ENCODE assay signal across 8 cellular contexts in genomic region chrX:149540133-149540620, GRCh38. TPM values are rescaled to one million over a fixed set of nuclear protein-coding genes. Genes with fewer than 3 reads are reported as not detected.
DNase-seq lines count a peak whose midpoint lies in the region; ATAC-seq, FAIRE-seq and TF ChIP-seq lines count a peak whose summit lies in the region.

No MANE protein-coding gene starts in this region.

- ATAC-seq in HG03565 (IDR thresholded peaks at IDR 0.05; ENCODE audit: unreplicated experiment): peak; percentile 19

- peak overlapping the region; percentile 53 for H3K9ac ChIP-seq in endothelial cell of umbilical vein (replicated peaks; ENCODE audit: extremely low read depth, insufficient read depth, low read length)

- no peak for TF ChIP-seq POLR2A in endothelial cell of umbilical vein (IDR thresholded peaks at IDR 0.05; ENCODE audit: low read depth, low read length)

- no peaks in the 10 kb centered on the region for H3K9me1 ChIP-seq in endothelial cell of umbilical vein (replicated peaks; ENCODE audit: control insufficient read depth, extremely low read depth, insufficient read depth, low read length)

- DNase-seq in AG04450 (ENCODE audit: low read depth, low spot score) (peak; percentile 75), GM19238 (ENCODE audit: insufficient read length, low spot score) (peak; percentile 30), endothelial cell of umbilical vein (ENCODE audit: low read depth, low spot score) (no peak)
- peak; percentile 87 for DNase-seq in NK-92 treated with Interleukin-12 subunit alpha and Interleukin-12 subunit beta, amount 100 ng/mL, for 24 hours (lab: John Stamatoyannopoulos, UW)
- peak; percentile 88 for DNase-seq in activated CD8-positive, alpha-beta memory T cell treated with anti-CD3 and anti-CD28 coated beads, Interleukin-2, amount 50 U/mL, for 48 hours
- DNase-seq in stimulated activated CD8-positive, alpha-beta memory T cell treated with anti-CD3 and anti-CD28 coated beads, Interleukin-15, amount 100 ng/mL, for 48 hours (ENCODE audit: low read depth in 2 of 2): peak; percentile 76 to 77

- no peaks in the 10 kb centered on the region for H3K79me2 ChIP-seq in endothelial cell of umbilical vein (ENCODE audit: control insufficient read depth, insufficient read depth, low read length)

- no peaks in the 10 kb centered on the region for H3K27me3 ChIP-seq in AG04450 (ENCODE audit: control insufficient read depth, insufficient read depth, low read length)
- H3K27me3 ChIP-seq in endothelial cell of umbilical vein (ENCODE audit: control insufficient read depth in 2 of 2, insufficient read depth in 2 of 2, low read length in 2 of 2): no peaks in the 10 kb centered on the region
- no peaks in the 10 kb centered on the region for H3K27me3 ChIP-seq in mononuclear cell (ENCODE audit: insufficient read depth, low read length)

- H3K9me3 ChIP-seq in AG04450 (ENCODE audit: control insufficient read depth, insufficient read depth, low read length) (no peaks in the 10 kb centered on the region), endothelial cell of umbilical vein (replicated peaks; ENCODE audit: control insufficient read depth, insufficient read depth, low read length) (no peaks in the 10 kb centered on the region), mononuclear cell (ENCODE audit: low read depth, low read length) (no peaks in the 10 kb centered on the region)

- H4K20me1 ChIP-seq in endothelial cell of umbilical vein (replicated peaks; ENCODE audit: control insufficient read depth, extremely low read depth, insufficient read depth, low read length): no peaks in the 10 kb centered on the region

- no peak overlapping the region for H3K4me2 ChIP-seq in endothelial cell of umbilical vein (ENCODE audit: insufficient read depth, low read length)

- peak overlapping the region; percentile 83 for H3K4me3 ChIP-seq in AG04450 (ENCODE audit: low read depth, low read length)
- peak overlapping the region in 1 of 3 experiments; percentile 90 for H3K4me3 ChIP-seq in endothelial cell of umbilical vein (replicated peaks in 1 of 3; ENCODE audit: insufficient read depth in 1 of 3, low read depth in 1 of 3, low read length in 3 of 3)
- H3K4me3 ChIP-seq in mononuclear cell (ENCODE audit: low read length): peak overlapping the region; percentile 72

- no peak for FAIRE-seq in endothelial cell of umbilical vein (lab: Jason Lieb, UNC)

- TF ChIP-seq CTCF in AG04450 (IDR thresholded peaks at IDR 0.05; ENCODE audit: low read depth, low read length) (no peak), endothelial cell of umbilical vein (IDR thresholded peaks at IDR 0.05; ENCODE audit: extremely low read depth in 1 of 2, insufficient read depth in 1 of 2, low read depth in 1 of 2, low read length in 2 of 2) (no peak)

- CTCF ChIA-PET in AG04450 (lab: Charles Lee): interaction anchor here (0.7 to 2.5 kb wide), 5 partner anchors 11 to 1653 kb away, joined by 3 to 8 read pairs (median 6); no protein-coding TSS in a partner anchor
- CTCF ChIA-PET in endothelial cell of umbilical vein (lab: Charles Lee): interaction anchor here (0.8 to 3.4 kb wide), 8 partner anchors 12 to 400 kb away, joined by 3 to 20 read pairs (median 5); partner anchors contain the start of genes EOLA2 and IDS

- POLR2A ChIA-PET in AG04450 (lab: Yijun Ruan, JAX): interaction anchor here (0.9 to 1.4 kb wide), 4 partner anchors 30 to 399 kb away, joined by 3 to 8 read pairs (median 5); partner anchors contain the start of gene IDS
- POLR2A ChIA-PET in endothelial cell of umbilical vein (lab: Charles Lee): interaction anchor here (1.0 to 2.5 kb wide), 3 partner anchors 13 to 398 kb away, joined by 7 to 16 read pairs (median 15); partner anchors contain the start of genes EOLA2 and IDS

- no TSS peak for BruUV-seq in endothelial cell of umbilical vein (replicated peaks; lab: Mats Ljungman, UMichigan)

- intact Hi-C loops in endothelial cell of umbilical vein (cut with micrococcal nuclease): no loop called here

- H3K27ac ChIP-seq in AG04450 (ENCODE audit: low read depth, low read length) (peak overlapping the region; percentile 98), endothelial cell of umbilical vein (ENCODE audit: insufficient read depth, low read depth, low read length) (peak overlapping the region; percentile 48)

- H2AFZ ChIP-seq in endothelial cell of umbilical vein (ENCODE audit: low read depth, low read length): peak overlapping the region; percentile 47

- H3K4me1 ChIP-seq in endothelial cell of umbilical vein (ENCODE audit: control insufficient read depth, extremely low read depth, insufficient read depth, low read length) (peaks cover 5% of the 10 kb centered on the region), mononuclear cell (ENCODE audit: insufficient read depth, low read length) (peaks cover 13% of the 10 kb centered on the region)

- dilution Hi-C loops in endothelial cell of umbilical vein (cut with MboI; ENCODE audit: extremely low pct_ligation_motif_present, low sequenced_read_pairs): no loop called here

- H3K36me3 ChIP-seq in endothelial cell of umbilical vein (ENCODE audit: control insufficient read depth in 2 of 2, extremely low read depth in 1 of 2, insufficient read depth in 2 of 2, low read length in 2 of 2): no peaks in the 10 kb centered on the region

TF ChIP-seq in endothelial cell of umbilical vein, 7 proteins besides CTCF, POLR2A, EP300 and RAD21 (continues in another document):
- no peak for TF ChIP-seq JUN (IDR thresholded peaks at IDR 0.05; ENCODE audit: borderline replicate concordance, insufficient read depth, insufficient read length, low read depth)

RNA-seq across cellular contexts. Expression of gene EOLA1, which starts 0.6 kb away (rescaled TPM):
- 16.3 and 16.7 TPM in 2 replicates for polyA plus RNA-seq in AG04450 (2011; rRNA removed)
- 7.7 and 12.8 TPM in 2 replicates for polyA minus RNA-seq in AG04450 (2011; rRNA and poly(A)+ RNA removed)
- 17.5 and 24.6 TPM in 2 replicates for total RNA-seq in endothelial cell of umbilical vein
- 11.2 and 12.5 TPM in 2 replicates for polyA plus RNA-seq in endothelial cell of umbilical vein
- polyA plus RNA-seq in endothelial cell of umbilical vein (2011; cell fraction: cytosol; rRNA removed): 15.1 and 15.8 TPM in 2 replicates
- polyA plus RNA-seq in endothelial cell of umbilical vein (2011; cell fraction: nucleus; rRNA removed): 19.6 and 20.0 TPM in 2 replicates
- polyA plus RNA-seq in endothelial cell of umbilical vein (2012): 14.8 and 17.0 TPM in 2 replicates
- 7.6 and 10.8 TPM in 2 replicates for polyA minus RNA-seq in endothelial cell of umbilical vein
- 9.3 TPM for polyA minus RNA-seq in endothelial cell of umbilical vein (2011; cell fraction: cytosol; rRNA and poly(A)+ RNA removed)
- 8.3 and 12.3 TPM in 2 replicates for polyA minus RNA-seq in endothelial cell of umbilical vein (2011; cell fraction: nucleus; rRNA and poly(A)+ RNA removed)
- total RNA-seq in mononuclear cell: 15.8 TPM

RNA-seq across cellular contexts. Expression of gene HSFX3, which starts 9.5 kb away (rescaled TPM):
- polyA plus RNA-seq in AG04450 (2011; rRNA removed) (not detected in 2 replicates), endothelial cell of umbilical vein (not detected in 2 replicates)
- polyA minus RNA-seq in AG04450 (2011; rRNA and poly(A)+ RNA removed): not detected in 2 replicates
- total RNA-seq in endothelial cell of umbilical vein (not detected in 2 replicates), mononuclear cell (not detected)
- polyA plus RNA-seq in endothelial cell of umbilical vein (2011; cell fraction: cytosol; rRNA removed): not detected in 2 replicates
- polyA plus RNA-seq in endothelial cell of umbilical vein (2011; cell fraction: nucleus; rRNA removed): not detected in 2 replicates
- not detected in 2 replicates for polyA plus RNA-seq in endothelial cell of umbilical vein (2012)
- not detected in 2 replicates for polyA minus RNA-seq in endothelial cell of umbilical vein
- polyA minus RNA-seq in endothelial cell of umbilical vein (2011; cell fraction: cytosol; rRNA and poly(A)+ RNA removed): not detected
- not detected in 2 replicates for polyA minus RNA-seq in endothelial cell of umbilical vein (2011; cell fraction: nucleus; rRNA and poly(A)+ RNA removed)

RNA-seq across cellular contexts. Expression of gene IDS, which starts 35.1 kb away (rescaled TPM):
- polyA plus RNA-seq in AG04450 (2011; rRNA removed) (75.7 and 76.7 TPM in 2 replicates), endothelial cell of umbilical vein (42.9 and 44.0 TPM in 2 replicates)
- polyA minus RNA-seq in AG04450 (2011; rRNA and poly(A)+ RNA removed): 63.3 and 88.0 TPM in 2 replicates
- total RNA-seq in endothelial cell of umbilical vein (35.2 and 42.2 TPM in 2 replicates), mononuclear cell (89.9 TPM)
- 41.1 and 42.8 TPM in 2 replicates for polyA plus RNA-seq in endothelial cell of umbilical vein (2011; cell fraction: cytosol; rRNA removed)
- 44.1 and 46.1 TPM in 2 replicates for polyA plus RNA-seq in endothelial cell of umbilical vein (2011; cell fraction: nucleus; rRNA removed)
- polyA plus RNA-seq in endothelial cell of umbilical vein (2012): 39.4 and 43.7 TPM in 2 replicates
- polyA minus RNA-seq in endothelial cell of umbilical vein: 56.8 and 73.5 TPM in 2 replicates
- polyA minus RNA-seq in endothelial cell of umbilical vein (2011; cell fraction: cytosol; rRNA and poly(A)+ RNA removed): 4.5 TPM
- 27.7 and 31.7 TPM in 2 replicates for polyA minus RNA-seq in endothelial cell of umbilical vein (2011; cell fraction: nucleus; rRNA and poly(A)+ RNA removed)

RNA-seq across cellular contexts. Expression of gene MAGEA9B, which starts 47.1 kb away (rescaled TPM):
- polyA plus RNA-seq in AG04450 (2011; rRNA removed) (not detected in 2 replicates), endothelial cell of umbilical vein (not detected in 2 replicates)
- not detected in 2 replicates for polyA minus RNA-seq in AG04450 (2011; rRNA and poly(A)+ RNA removed)
- total RNA-seq in endothelial cell of umbilical vein (not detected in 2 replicates), mononuclear cell (not detected)
- polyA plus RNA-seq in endothelial cell of umbilical vein (2011; cell fraction: cytosol; rRNA removed): not detected in 2 replicates
- polyA plus RNA-seq in endothelial cell of umbilical vein (2011; cell fraction: nucleus; rRNA removed): not detected in 2 replicates
- polyA plus RNA-seq in endothelial cell of umbilical vein (2012): not detected in 2 replicates
- 0.30 TPM in 1 of 2 replicates, not detected in the other for polyA minus RNA-seq in endothelial cell of umbilical vein
- not detected for polyA minus RNA-seq in endothelial cell of umbilical vein (2011; cell fraction: cytosol; rRNA and poly(A)+ RNA removed)
- polyA minus RNA-seq in endothelial cell of umbilical vein (2011; cell fraction: nucleus; rRNA and poly(A)+ RNA removed): not detected in 2 replicates

RNA-seq across cellular contexts. Expression of gene HSFX2, which starts 54.9 kb away (rescaled TPM):
- not detected in 2 replicates for polyA plus RNA-seq in AG04450 (2011; rRNA removed)
- polyA minus RNA-seq in AG04450 (2011; rRNA and poly(A)+ RNA removed): not detected in 2 replicates
- 0.55 TPM in 1 of 2 replicates, not detected in the other for total RNA-seq in endothelial cell of umbilical vein
- polyA plus RNA-seq in endothelial cell of umbilical vein: 0.11 and 0.86 TPM in 2 replicates
- 0.39 TPM in 1 of 2 replicates, not detected in the other for polyA plus RNA-seq in endothelial cell of umbilical vein (2011; cell fraction: cytosol; rRNA removed)
- polyA plus RNA-seq in endothelial cell of umbilical vein (2011; cell fraction: nucleus; rRNA removed): 0.74 TPM in 1 of 2 replicates, not detected in the other
- polyA plus RNA-seq in endothelial cell of umbilical vein (2012): not detected in 2 replicates
- polyA minus RNA-seq in endothelial cell of umbilical vein: not detected in 2 replicates
- polyA minus RNA-seq in endothelial cell of umbilical vein (2011; cell fraction: cytosol; rRNA and poly(A)+ RNA removed): not detected
- not detected in 2 replicates for polyA minus RNA-seq in endothelial cell of umbilical vein (2011; cell fraction: nucleus; rRNA and poly(A)+ RNA removed)
- total RNA-seq in mononuclear cell: 0.21 TPM
